Comparison of ENCODE assay signal across 8 cellular contexts in the genomic region with DNA sequence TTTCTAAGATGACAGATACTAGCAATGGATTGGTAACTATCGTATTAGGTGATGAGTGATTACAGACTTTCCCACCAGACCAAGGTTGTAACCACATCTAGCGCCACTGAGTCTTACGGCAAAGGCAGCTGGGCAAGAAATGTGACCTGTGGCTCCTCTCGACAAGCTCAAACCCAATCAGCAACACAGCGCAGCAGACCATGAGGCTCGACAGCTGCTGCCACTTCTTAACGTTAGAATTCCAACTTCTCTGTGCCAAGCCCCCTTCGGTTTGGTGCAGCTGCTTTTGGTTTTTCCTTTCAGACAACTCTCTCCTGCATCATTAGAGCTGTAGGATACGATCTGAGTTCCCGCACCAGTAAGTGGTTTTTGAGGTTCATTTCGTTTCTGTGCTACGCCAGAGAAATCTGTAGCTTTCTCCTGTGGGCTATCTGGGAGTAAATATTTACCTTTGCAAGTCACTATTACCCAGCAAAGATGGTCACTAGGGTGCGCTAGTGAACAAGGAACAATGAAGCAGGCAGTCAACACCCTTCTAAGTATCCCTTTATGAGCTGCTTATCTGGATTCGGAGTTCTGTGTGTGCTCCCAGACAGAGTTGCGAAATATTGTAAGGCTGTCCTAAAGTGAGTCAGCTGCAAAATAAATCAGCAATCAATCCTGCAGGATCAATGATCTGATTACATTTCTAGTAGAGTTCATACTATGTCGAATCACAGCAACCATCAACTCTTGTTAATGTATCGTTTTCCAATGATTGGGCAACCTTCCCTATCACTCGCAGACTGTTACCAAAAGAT.
DNase-seq lines count a peak whose midpoint lies in the region; ATAC-seq, FAIRE-seq and TF ChIP-seq lines count a peak whose summit lies in the region.

No MANE protein-coding gene starts in this region.

- TF ChIP-seq RAD21 in HCT116 (IDR thresholded peaks at IDR 0.05; ENCODE audit: low read depth), result peak; percentile 75

- BruUV-seq in HCT116 (replicated peaks; lab: Mats Ljungman, UMichigan), result no TSS peak

- no peaks in the 10 kb centered on the region for H3K36me3 ChIP-seq in HCT116 (ENCODE audit: control insufficient read depth in 1 of 2, insufficient read depth in 2 of 2, low read length in 2 of 2)
- no peaks in the 10 kb centered on the region for H3K36me3 ChIP-seq in brain microvascular endothelial cell (replicated peaks)
- H3K36me3 ChIP-seq in iPS-20b (ENCODE audit: insufficient read depth, low read depth, low read length), result no peaks in the 10 kb centered on the region
- H3K36me3 ChIP-seq in small intestine (ENCODE audit: control insufficient read depth in 2 of 2, insufficient read depth in 2 of 2, low read length in 2 of 2), result no peaks in the 10 kb centered on the region

- H2AFZ ChIP-seq in HCT116 (ENCODE audit: low read depth, low read length, poor library complexity, severe bottlenecking), result no peak overlapping the region

- CTCF ChIA-PET in HCT116 (lab: Charles Lee), result interaction anchor here (0.6 to 1.6 kb wide), 12 partner anchors 10 to 286 kb away, joined by 3 to 26 read pairs (median 4); no protein-coding TSS in a partner anchor

- H3K27ac ChIP-seq in HCT116 (ENCODE audit: low read depth, low read length) (no peak overlapping the region), brain microvascular endothelial cell (no peak overlapping the region), iPS-20b (ENCODE audit: low read length) (no peak overlapping the region), small intestine (ENCODE audit: low read depth in 1 of 2, low read length in 1 of 2) (no peak overlapping the region)

- no peaks in the 10 kb centered on the region for H3K79me2 ChIP-seq in HCT116 (ENCODE audit: insufficient read depth, low read length)

- H3K27me3 ChIP-seq in HCT116 (ENCODE audit: insufficient read depth, low read length) (0 out of 2 replicates have a peak, but pooled peaks cover 9% of the 10 kb centered on the region), brain microvascular endothelial cell (replicated peaks) (no peaks in the 10 kb centered on the region), iPS-20b (ENCODE audit: insufficient read depth, low read length) (no peaks in the 10 kb centered on the region), small intestine (ENCODE audit: control insufficient read depth in 2 of 2, insufficient read depth in 2 of 2, low read length in 2 of 2) (peaks cover 0 to 3% of the 10 kb centered on the region in 2 donors)

- no peak for TF ChIP-seq POLR2A in HCT116 (IDR thresholded peaks at IDR 0.05; ENCODE audit: borderline replicate concordance, extremely low read depth, insufficient read depth, insufficient read length)

- H3K9me3 ChIP-seq in HCT116 (ENCODE audit: control insufficient read depth in 1 of 2, insufficient read depth in 1 of 2, low read depth in 1 of 2, low read length in 2 of 2) (no peaks in the 10 kb centered on the region), iPS-20b (ENCODE audit: insufficient read depth, low read depth, low read length) (no peaks in the 10 kb centered on the region), small intestine (ENCODE audit: control insufficient read depth, low read depth) (no peaks in the 10 kb centered on the region)

- peak; percentile 55 for FAIRE-seq in small intestine (lab: Jason Lieb, UNC)

- H3K4me2 ChIP-seq in HCT116 (ENCODE audit: low read length), result peak overlapping the region; percentile 13; the same call in 1 of the 2 replicates

- in situ Hi-C loops in brain microvascular endothelial cell (cut with HindIII; ENCODE audit: low pct_ligation_motif_present, low sequenced_read_pairs), result no loop called here

- H3K4me3 ChIP-seq in HCT116 (replicated peaks in 1 of 2; ENCODE audit: low read depth in 1 of 2, low read length in 2 of 2) (no peak overlapping the region), brain microvascular endothelial cell (ENCODE audit: low read depth, low read length) (no peak overlapping the region), iPS-20b (ENCODE audit: low read length) (peak overlapping the region; percentile 55), small intestine (ENCODE audit: low read depth in 1 of 2, low read length in 2 of 2) (no peak overlapping the region)

- H3K9ac ChIP-seq in HCT116 (ENCODE audit: low read length) (no peak overlapping the region), iPS-20b (ENCODE audit: low read depth, low read length) (peak overlapping the region; percentile 43; the same call in 1 of the 2 replicates)

- intact Hi-C loops in HCT116 (cut with micrococcal nuclease), result loop anchor here (1.0 to 10.0 kb wide), 4 partner anchors 46 to 826 kb away; no protein-coding TSS in a partner anchor

- H3K4me1 ChIP-seq in HCT116 (ENCODE audit: control insufficient read depth in 1 of 2, insufficient read depth in 2 of 2, low read length in 2 of 2) (no peaks in the 10 kb centered on the region), iPS-20b (ENCODE audit: insufficient read depth, low read length) (peaks cover 7% of the 10 kb centered on the region; the same call in 1 of the 2 replicates), small intestine (ENCODE audit: control insufficient read depth in 2 of 2, insufficient read depth in 1 of 2, low read depth in 1 of 2, low read length in 1 of 2) (no peaks in the 10 kb centered on the region)

- ATAC-seq in HCT116, result peak; percentile 98

- RAD21 ChIA-PET in HCT116 (lab: Charles Lee; ENCODE audit: low non-redundant PET in 1 of 2, low total read pairs in 2 of 2, uncharacterized antibody in 2 of 2, unreplicated experiment in 2 of 2), result interaction anchor here (0.9 to 1.3 kb wide), 4 partner anchors 44 to 191 kb away, joined by 3 to 7 read pairs (median 5); no protein-coding TSS in a partner anchor

- peak; percentile 24 for DNase-seq in NK-92 treated with Interleukin-12 subunit alpha and Interleukin-12 subunit beta, amount 100 ng/mL, for 24 hours (lab: John Stamatoyannopoulos, UW)
- no peak for DNase-seq in NK-92 (lab: John Stamatoyannopoulos, UW; ENCODE audit: unreplicated experiment)
- peak; percentile 67 for DNase-seq in HCT116 (ENCODE audit: low read depth, low spot score)
- DNase-seq in MV-4-11 (lab: John Stamatoyannopoulos, UW), result peak; percentile 77
- DNase-seq in SK-N-DZ (ENCODE audit: low spot score), result peak; percentile 88
- peak; percentile 83 for DNase-seq in brain microvascular endothelial cell
- DNase-seq in small intestine, result peak; percentile 96

- WGBS in small intestine, 3 donors, result 10 to 16% (median 10%) methylated on average over 18 of the region's 18 CpGs

- H3K9me2 ChIP-seq in HCT116 (ENCODE audit: insufficient read depth), result no peaks in the 10 kb centered on the region

- POLR2A ChIA-PET in HCT116 (lab: Charles Lee), result no interaction called here

- no peaks in the 10 kb centered on the region for H4K20me1 ChIP-seq in HCT116 (ENCODE audit: insufficient read depth)

- TF ChIP-seq CTCF in HCT116 (IDR thresholded peaks at IDR 0.05 in 2 of 3, conservative IDR thresholded peaks at IDR 0.05 in 1 of 3; ENCODE audit: borderline replicate concordance in 1 of 3, insufficient read depth in 1 of 3, low read depth in 2 of 3, low read length in 2 of 3) (peak; percentile 55 to 74 (median 72); a peak in 5 of 6 replicates), brain microvascular endothelial cell (IDR thresholded peaks at IDR 0.05; ENCODE audit: low read depth, low read length, missing control alignments) (peak; percentile 72)

TF ChIP-seq in HCT116, 20 proteins besides CTCF, POLR2A, EP300 and RAD21:
- TF ChIP-seq CEBPB (IDR thresholded peaks at IDR 0.05; ENCODE audit: low read depth), result peak; percentile 36; the same call in 1 of the 2 replicates
- TF ChIP-seq, protein P1, sequence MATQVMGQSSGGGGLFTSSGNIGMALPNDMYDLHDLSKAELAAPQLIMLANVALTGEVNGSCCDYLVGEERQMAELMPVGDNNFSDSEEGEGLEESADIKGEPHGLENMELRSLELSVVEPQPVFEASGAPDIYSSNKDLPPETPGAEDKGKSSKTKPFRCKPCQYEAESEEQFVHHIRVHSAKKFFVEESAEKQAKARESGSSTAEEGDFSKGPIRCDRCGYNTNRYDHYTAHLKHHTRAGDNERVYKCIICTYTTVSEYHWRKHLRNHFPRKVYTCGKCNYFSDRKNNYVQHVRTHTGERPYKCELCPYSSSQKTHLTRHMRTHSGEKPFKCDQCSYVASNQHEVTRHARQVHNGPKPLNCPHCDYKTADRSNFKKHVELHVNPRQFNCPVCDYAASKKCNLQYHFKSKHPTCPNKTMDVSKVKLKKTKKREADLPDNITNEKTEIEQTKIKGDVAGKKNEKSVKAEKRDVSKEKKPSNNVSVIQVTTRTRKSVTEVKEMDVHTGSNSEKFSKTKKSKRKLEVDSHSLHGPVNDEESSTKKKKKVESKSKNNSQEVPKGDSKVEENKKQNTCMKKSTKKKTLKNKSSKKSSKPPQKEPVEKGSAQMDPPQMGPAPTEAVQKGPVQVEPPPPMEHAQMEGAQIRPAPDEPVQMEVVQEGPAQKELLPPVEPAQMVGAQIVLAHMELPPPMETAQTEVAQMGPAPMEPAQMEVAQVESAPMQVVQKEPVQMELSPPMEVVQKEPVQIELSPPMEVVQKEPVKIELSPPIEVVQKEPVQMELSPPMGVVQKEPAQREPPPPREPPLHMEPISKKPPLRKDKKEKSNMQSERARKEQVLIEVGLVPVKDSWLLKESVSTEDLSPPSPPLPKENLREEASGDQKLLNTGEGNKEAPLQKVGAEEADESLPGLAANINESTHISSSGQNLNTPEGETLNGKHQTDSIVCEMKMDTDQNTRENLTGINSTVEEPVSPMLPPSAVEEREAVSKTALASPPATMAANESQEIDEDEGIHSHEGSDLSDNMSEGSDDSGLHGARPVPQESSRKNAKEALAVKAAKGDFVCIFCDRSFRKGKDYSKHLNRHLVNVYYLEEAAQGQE (IDR thresholded peaks at IDR 0.05; ENCODE audit: low read depth), result no peak
TF ChIP-seq in HCT116: peak in this region for 1.
